In the genomic region with DNA sequence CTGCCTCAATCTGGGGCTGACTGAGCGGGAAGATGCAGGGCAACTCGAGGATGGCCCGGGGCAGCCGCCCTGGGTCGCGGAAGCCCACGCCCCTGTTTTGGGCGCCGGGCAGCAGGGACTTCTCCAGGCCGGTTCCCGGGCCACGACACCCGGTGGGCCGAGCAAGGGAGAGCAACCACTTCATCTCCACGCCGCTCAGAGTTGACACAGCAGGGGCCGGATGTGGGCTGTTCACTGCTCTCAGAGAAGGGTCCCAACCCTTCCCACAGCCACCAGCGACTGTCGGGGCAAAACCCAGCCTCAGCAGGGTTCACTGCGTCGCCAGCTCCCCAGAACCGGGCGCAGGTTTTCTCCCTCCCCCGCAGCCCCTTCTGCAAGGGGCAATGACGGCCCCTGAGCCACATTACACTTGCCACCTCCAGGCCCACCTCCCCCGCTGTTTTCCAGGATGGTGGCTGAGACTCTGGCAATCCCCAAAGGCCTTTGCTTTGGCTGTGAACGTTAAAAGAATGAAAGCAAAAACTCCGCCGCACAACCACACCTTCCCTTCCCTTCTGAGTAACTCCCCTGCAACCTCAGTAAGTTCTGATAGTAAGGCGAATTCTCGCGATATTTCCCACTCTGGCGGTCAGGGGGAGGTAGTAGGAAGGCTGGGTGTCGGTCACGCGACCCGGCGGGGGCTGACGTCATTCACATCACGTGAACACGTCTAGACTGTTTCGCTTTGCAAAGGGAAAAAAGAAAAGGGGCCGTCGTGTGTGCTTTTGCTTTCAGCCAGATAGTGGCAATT, we compare ENCODE assay signal across 8 cellular contexts. TPM values are rescaled to one million over a fixed set of nuclear protein-coding genes. Genes with fewer than 3 reads are reported as not detected.
A peak's percentile ranks its signal among the peaks of the same experiment; 100 is the strongest.
DNase-seq lines count a peak whose midpoint lies in the region; ATAC-seq, FAIRE-seq and TF ChIP-seq lines count a peak whose summit lies in the region.

No MANE protein-coding gene starts in this region.

- no peaks in the 10 kb centered on the region for H3K36me3 Mint-ChIP-seq in chondrocyte (ENCODE audit: low read depth)

- TF ChIP-seq CTCF in chondrocyte (IDR thresholded peaks at IDR 0.05) (peak; percentile 70), keratinocyte (optimal IDR thresholded peaks at IDR 0.05 in 1 of 3, IDR thresholded peaks at IDR 0.05 in 1 of 3, conservative IDR thresholded peaks at IDR 0.05 in 1 of 3; ENCODE audit: extremely low read depth in 1 of 3, insufficient read depth in 2 of 3, low read length in 3 of 3) (no peak)

- peak overlapping the region; percentile 95 for H3K4me2 ChIP-seq in keratinocyte (ENCODE audit: control insufficient read depth, extremely low read depth, insufficient read depth, low read depth, low read length)

- no peaks in the 10 kb centered on the region for H3K36me3 ChIP-seq in keratinocyte (ENCODE audit: control insufficient read depth in 2 of 2, extremely low read depth in 1 of 2, insufficient read depth in 2 of 2, low read length in 2 of 2)

- peaks cover 12% of the 10 kb centered on the region for H3K4me1 ChIP-seq in keratinocyte (ENCODE audit: control insufficient read depth, extremely low read depth, insufficient read depth, low read length)

- H3K9me3 Mint-ChIP-seq in chondrocyte (ENCODE audit: low read depth) = no peaks in the 10 kb centered on the region

- H3K9me3 ChIP-seq in keratinocyte (ENCODE audit: control insufficient read depth, low read depth, low read length) = no peaks in the 10 kb centered on the region

- peaks cover 29% of the 10 kb centered on the region for H3K4me1 Mint-ChIP-seq in chondrocyte (ENCODE audit: low read depth)

- dilution Hi-C loops in keratinocyte (cut with MboI; ENCODE audit: extremely low pct_ligation_motif_present, low sequenced_read_pairs) = no loop called here

- peak overlapping the region; percentile 75 to 90 (median 82) for H3K4me3 ChIP-seq in keratinocyte (ENCODE audit: control insufficient read depth in 2 of 3, extremely low read depth in 1 of 3, insufficient read depth in 2 of 3, low read depth in 1 of 3, low read length in 3 of 3)

- peak overlapping the region; percentile 90 for H2AFZ ChIP-seq in keratinocyte (ENCODE audit: control insufficient read depth, low read length)

- peaks cover 24% of the 10 kb centered on the region for H3K79me2 ChIP-seq in keratinocyte (ENCODE audit: control insufficient read depth, insufficient read depth, low read length)

- H3K27ac ChIP-seq in keratinocyte (ENCODE audit: control insufficient read depth, insufficient read depth, low read length) = peak overlapping the region; percentile 98

- peak overlapping the region; percentile 83 for H3K4me3 Mint-ChIP-seq in chondrocyte (ENCODE audit: unreplicated experiment)

- H3K9me1 ChIP-seq in keratinocyte (ENCODE audit: control insufficient read depth, extremely low read depth, insufficient read depth, low read length) = no peaks in the 10 kb centered on the region

- no peaks in the 10 kb centered on the region for H3K27me3 ChIP-seq in keratinocyte (ENCODE audit: control insufficient read depth, extremely low read depth, insufficient read depth, low read length)

- no peaks in the 10 kb centered on the region for H3K27me3 Mint-ChIP-seq in chondrocyte (ENCODE audit: low read depth)

- peak overlapping the region; percentile 96 for H3K9ac ChIP-seq in keratinocyte (ENCODE audit: control insufficient read depth, extremely low read depth, insufficient read depth, low read length)

- peak; percentile 55 for ATAC-seq in GM19043 (IDR thresholded peaks at IDR 0.05; ENCODE audit: low read depth, unreplicated experiment)
- ATAC-seq in HG03354 (IDR thresholded peaks at IDR 0.05; ENCODE audit: poor library complexity, severe bottlenecking, unreplicated experiment) = peak; percentile 74

- peak overlapping the region; percentile 100 for H3K27ac Mint-ChIP-seq in chondrocyte (ENCODE audit: unreplicated experiment)

- peak; percentile 98 for FAIRE-seq in keratinocyte (lab: Jason Lieb, UNC)

- H4K20me1 ChIP-seq in keratinocyte (ENCODE audit: control insufficient read depth, extremely low read depth, insufficient read depth, low read length) = no peaks in the 10 kb centered on the region

- DNase-seq in AML-193 (lab: John Stamatoyannopoulos, UW) (peak; percentile 93 to 95), NCI-H460 (ENCODE audit: extremely low read depth, low read depth) (peak; percentile 98), chondrocyte (ENCODE audit: low spot score) (peak; percentile 99), keratinocyte (ENCODE audit: low read depth, low spot score) (peak; percentile 93)
- peak; percentile 94 to 95 for DNase-seq in activated CD4-positive, alpha-beta T cell treated with anti-CD3 and anti-CD28 coated beads for 24 hours (ENCODE audit: low read depth in 2 of 2)
- DNase-seq in stimulated activated CD4-positive, alpha-beta T cell treated with anti-CD3 and anti-CD28 coated beads, Interleukin-12 subunit alpha, Interleukin-12 subunit beta, amount 100 ng/mL, for 48 hours (ENCODE audit: low read depth in 2 of 3, low spot score in 1 of 3) = peak; percentile 98 to 99 (median 98)

RNA-seq across cellular contexts. Expression of a gene that starts 0.7 kb away (rescaled TPM):
- 53.0 and 58.8 TPM in 2 replicates for total RNA-seq in NCI-H460 (2014; rRNA removed; shearing (Covaris generic))
- 34.9 and 42.3 TPM in 2 replicates for polyA plus RNA-seq in NCI-H460 (2014; cell fraction: nucleus; rRNA removed)
- total RNA-seq in chondrocyte = 69.2 to 76.8 TPM (median 73.7 TPM) in 3 replicates
- polyA plus RNA-seq in keratinocyte = 13.2 to 18.8 TPM (median 16.7 TPM) in 3 replicates
- 64.7 TPM for polyA plus RNA-seq in keratinocyte (2011; ENCODE audit: low read depth)
- polyA plus RNA-seq in keratinocyte (2011; cell fraction: cytosol; rRNA removed) = 8.1 and 18.3 TPM in 2 replicates
- 12.2 and 16.2 TPM in 2 replicates for polyA plus RNA-seq in keratinocyte (2011; cell fraction: nucleus; rRNA removed)
- polyA plus RNA-seq in keratinocyte (2012; ENCODE audit: low replicate concordance) = 12.1 and 30.6 TPM in 2 replicates
- 6.4 to 40.9 TPM (median 28.5 TPM) in 3 replicates for polyA minus RNA-seq in keratinocyte
- polyA minus RNA-seq in keratinocyte (2011; cell fraction: cytosol; rRNA and poly(A)+ RNA removed) = 24.6 TPM
- 24.5 and 38.5 TPM in 2 replicates for polyA minus RNA-seq in keratinocyte (2011; cell fraction: nucleus; rRNA and poly(A)+ RNA removed)

Comparison
In these comparisons a context has a peak if more than half of its experiments do, and no peak if none do; other contexts are left out.
1. Peak in every context shown above with its lines: DNase-seq, ATAC-seq, H3K4me3 ChIP-seq and H3K27ac ChIP-seq.